In the genomic region with DNA sequence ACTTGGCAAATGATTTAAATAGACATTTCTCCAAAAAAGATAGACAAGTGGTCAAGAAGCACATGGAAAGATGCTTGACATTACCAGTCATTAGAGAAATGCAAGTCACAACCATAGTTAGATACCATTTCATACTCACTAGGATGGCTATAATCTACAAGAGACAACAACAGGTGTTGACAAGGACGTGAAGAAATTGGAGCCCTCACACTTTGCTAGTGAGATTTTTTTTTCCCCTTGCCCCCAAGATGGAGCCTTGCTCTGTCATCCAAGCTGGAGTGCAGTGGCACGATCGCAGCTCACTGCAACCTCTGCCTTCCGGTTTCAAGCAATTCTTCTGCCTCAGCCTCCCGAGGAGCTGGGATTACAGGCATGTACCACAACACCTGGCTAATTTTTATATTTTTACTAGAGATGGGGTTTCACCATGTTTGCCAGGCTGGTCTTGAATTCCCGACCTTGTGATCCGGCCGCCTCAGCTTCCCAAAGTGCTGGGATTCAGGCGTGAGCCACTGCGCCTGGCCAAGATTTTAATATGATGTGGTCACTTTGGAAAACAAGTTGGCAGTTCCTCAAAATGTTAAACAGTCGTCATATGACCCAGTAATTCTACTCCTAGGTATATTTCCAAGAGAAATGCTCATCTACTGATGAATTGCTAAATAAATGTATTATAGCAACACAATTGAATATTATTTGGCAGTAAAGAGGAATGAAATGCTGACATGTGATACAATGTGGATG, we compare ENCODE assay signal across 20 cellular contexts.
DNase-seq lines count a peak whose midpoint lies in the region; ATAC-seq and TF ChIP-seq lines count a peak whose summit lies in the region.
"Had no signal": no experiment of that assay in that cellular context is flagged by ENCODE, and none has a peak within 500 bp of the region (broad histone marks: within the 10 kb centered on the region; RNA-seq: fewer than 3 reads in every experiment).

No MANE protein-coding gene starts in this region.

- H3K36me3 ChIP-seq in ascending aorta = peaks cover 0 to 5% of the 10 kb centered on the region in 2 donors
- peaks cover 0 to 3% of the 10 kb centered on the region in 2 donors for H3K36me3 ChIP-seq in psoas muscle (ENCODE audit: insufficient read depth in 1 of 2, low read depth in 1 of 2)
- H3K36me3 ChIP-seq: HAP-1 had no signal

- no peaks in the 10 kb centered on the region for H3K27me3 ChIP-seq in ascending aorta
- H3K27me3 ChIP-seq in psoas muscle (ENCODE audit: insufficient read depth in 3 of 3, low read length in 2 of 3) = no peaks in the 10 kb centered on the region

- H3K4me3 ChIP-seq in ascending aorta = no peak overlapping the region
- no peak overlapping the region for H3K4me3 ChIP-seq in psoas muscle
- H3K4me3 ChIP-seq: HAP-1 had no signal

- H3K4me3 Mint-ChIP-seq in activated T-cell treated with anti-CD3 and anti-CD28 coated beads, Interleukin-2, amount 50 U/mL, for 24 hours = no peak overlapping the region
- H3K4me3 Mint-ChIP-seq: B cell had no signal

- peak overlapping the region; percentile 15 for H3K27ac Mint-ChIP-seq in activated T-cell treated with anti-CD3 and anti-CD28 coated beads, Interleukin-2, amount 50 U/mL, for 24 hours
- H3K27ac Mint-ChIP-seq: B cell had no signal

- intact Hi-C loops in ascending aorta (cut with DNase I) (no loop called here), psoas muscle (cut with DNase I) (loop anchor here in 1 of 2 donors (2.0 to 5.0 kb wide), 2 partner anchors 281 to 432 kb away; no protein-coding TSS in a partner anchor)

- TF ChIP-seq CTCF in ascending aorta (IDR thresholded peaks at IDR 0.05) (no peak), psoas muscle (IDR thresholded peaks at IDR 0.05) (no peak)

- 27 to 48% (median 29%) methylated on average over 11 of the region's 11 CpGs for WGBS in psoas muscle, 3 donors

- peak overlapping the region; percentile 41 to 53 for H3K27ac ChIP-seq in ascending aorta
- H3K27ac ChIP-seq in psoas muscle = peak overlapping the region; percentile 75

- peak; percentile 26 to 74 (median 46) for ATAC-seq in psoas muscle

- H3K4me1 ChIP-seq in ascending aorta = peaks cover 3 to 7% of the 10 kb centered on the region in 2 donors
- peaks cover 12% of the 10 kb centered on the region for H3K4me1 ChIP-seq in psoas muscle

- no peak for DNase-seq in activated T-cell treated with anti-CD3 and anti-CD28 coated beads, Interleukin-2, amount 50 U/mL, for 24 hours
- DNase-seq in activated T-cell treated with anti-CD3 and anti-CD28 coated beads, Interleukin-2, amount 50 U/mL, for 1 hour = no peak
- no peak for DNase-seq in ascending aorta (ENCODE audit: low spot score in 2 of 2)
- DNase-seq in fibroblast of peridontal ligament (ENCODE audit: extremely low read depth) = peak; percentile 39
- no peak for DNase-seq in psoas muscle
- no peak for DNase-seq in cortex of kidney (lab: John Stamatoyannopoulos, UW)
- DNase-seq in T-helper 1 cell = no peak
- no peak for DNase-seq in NCI-H345 (lab: John Stamatoyannopoulos, UW)
- DNase-seq: 8988T, DND-41, IMR-90, Kasumi-1, NCI-H1105, NCI-H2081, NCI-H2171 treated with DMSO at 0.1 percent for 48 hours, NCI-H446 treated with DMSO at 0.1 percent for 48 hours, OCI-M1, SHP77 had no signal

- H3K9me3 ChIP-seq in ascending aorta (no peaks in the 10 kb centered on the region), psoas muscle (no peaks in the 10 kb centered on the region)
- H3K9me3 ChIP-seq: HAP-1 had no signal

- H3K4me1 Mint-ChIP-seq in activated T-cell treated with anti-CD3 and anti-CD28 coated beads, Interleukin-2, amount 50 U/mL, for 24 hours (ENCODE audit: low read depth) = no peaks in the 10 kb centered on the region
- H3K4me1 Mint-ChIP-seq: B cell had no signal

- H3K27me3 Mint-ChIP-seq in activated T-cell treated with anti-CD3 and anti-CD28 coated beads, Interleukin-2, amount 50 U/mL, for 24 hours = no peaks in the 10 kb centered on the region
- H3K27me3 Mint-ChIP-seq: B cell had no signal

- H3K36me3 Mint-ChIP-seq in activated T-cell treated with anti-CD3 and anti-CD28 coated beads, Interleukin-2, amount 50 U/mL, for 24 hours (ENCODE audit: low read depth) = peaks cover 70% of the 10 kb centered on the region

- H3K9me3 Mint-ChIP-seq in activated T-cell treated with anti-CD3 and anti-CD28 coated beads, Interleukin-2, amount 50 U/mL, for 24 hours = no peaks in the 10 kb centered on the region
